ENCODE assay signal across 2 cellular contexts in the genomic region with DNA sequence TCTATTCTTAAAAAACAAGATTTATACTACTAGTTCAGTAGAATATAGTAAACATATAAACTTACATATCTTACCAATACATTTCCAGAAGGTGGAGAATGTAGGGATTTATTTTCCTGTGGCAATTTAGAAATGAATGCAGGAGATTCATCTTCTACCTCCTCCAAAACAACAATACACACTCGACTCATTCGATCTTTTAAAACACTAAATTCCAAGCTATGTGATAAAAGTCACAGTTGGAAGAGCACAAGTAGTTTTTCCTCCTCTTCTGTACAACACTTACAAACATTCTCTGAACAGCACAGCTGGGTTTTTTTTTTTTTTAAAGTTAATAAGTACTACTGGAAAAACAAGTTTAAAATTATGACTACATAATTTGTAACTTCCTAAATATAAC.
TF ChIP-seq lines count a peak whose summit lies in the region.

No MANE protein-coding gene starts in this region.

TF ChIP-seq in HepG2, 621 proteins besides CTCF, POLR2A, EP300 and RAD21:
- TF ChIP-seq EEA1 (CRISPR knock-in tag; IDR thresholded peaks at IDR 0.05; ENCODE audit: borderline replicate concordance): no peak
- no peak for TF ChIP-seq ATF7 (IDR thresholded peaks at IDR 0.05)
- TF ChIP-seq ATF7 (CRISPR knock-in tag; IDR thresholded peaks at IDR 0.05): no peak
- no peak for TF ChIP-seq TOPORS (CRISPR knock-in tag; IDR thresholded peaks at IDR 0.05)
- no peak for TF ChIP-seq ZNF180 (CRISPR knock-in tag; IDR thresholded peaks at IDR 0.05; ENCODE audit: borderline replicate concordance, low read depth)

TF ChIP-seq in GM12878, 131 proteins besides CTCF, POLR2A, EP300 and RAD21:
- TF ChIP-seq CBFB (IDR thresholded peaks at IDR 0.05; ENCODE audit: low read depth): no peak
- TF ChIP-seq CHD1 (IDR thresholded peaks at IDR 0.05; ENCODE audit: low read depth, low read length): peak; percentile 39
- TF ChIP-seq, protein P1, sequence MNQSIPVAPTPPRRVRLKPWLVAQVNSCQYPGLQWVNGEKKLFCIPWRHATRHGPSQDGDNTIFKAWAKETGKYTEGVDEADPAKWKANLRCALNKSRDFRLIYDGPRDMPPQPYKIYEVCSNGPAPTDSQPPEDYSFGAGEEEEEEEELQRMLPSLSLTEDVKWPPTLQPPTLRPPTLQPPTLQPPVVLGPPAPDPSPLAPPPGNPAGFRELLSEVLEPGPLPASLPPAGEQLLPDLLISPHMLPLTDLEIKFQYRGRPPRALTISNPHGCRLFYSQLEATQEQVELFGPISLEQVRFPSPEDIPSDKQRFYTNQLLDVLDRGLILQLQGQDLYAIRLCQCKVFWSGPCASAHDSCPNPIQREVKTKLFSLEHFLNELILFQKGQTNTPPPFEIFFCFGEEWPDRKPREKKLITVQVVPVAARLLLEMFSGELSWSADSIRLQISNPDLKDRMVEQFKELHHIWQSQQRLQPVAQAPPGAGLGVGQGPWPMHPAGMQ (IDR thresholded peaks at IDR 0.05; ENCODE audit: borderline replicate concordance): no peak
